5 cellular contexts compared by ENCODE assay signal in the genomic region with DNA sequence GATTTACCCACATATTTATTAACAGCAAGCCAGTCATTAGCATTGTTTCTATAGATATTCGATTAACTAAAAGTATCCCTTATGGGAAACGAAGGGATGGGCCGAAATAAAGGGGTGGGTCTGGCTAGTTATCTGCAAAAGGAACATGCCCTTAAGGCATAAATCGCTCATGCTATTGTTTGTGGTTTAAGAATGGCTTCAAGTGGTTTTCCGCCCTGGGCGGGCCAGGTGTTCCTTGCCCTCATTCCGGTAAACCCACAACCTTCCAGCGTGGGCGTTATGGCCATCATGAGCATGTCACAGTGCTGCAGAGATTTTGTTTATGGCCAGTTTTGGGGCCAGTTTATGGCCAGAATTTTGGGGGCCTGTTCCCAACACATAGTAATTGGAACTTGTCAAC. TPM values are rescaled to one million over a fixed set of nuclear protein-coding genes. Genes with fewer than 3 reads are reported as not detected.
"Had no signal": no experiment of that assay in that cellular context is flagged by ENCODE, and none has a peak within 500 bp of the region (broad histone marks: within the 10 kb centered on the region; RNA-seq: fewer than 3 reads in every experiment).

No MANE protein-coding gene starts in this region.

RNA-seq across cellular contexts. Expression of gene FGFBP1, which starts 22.2 kb away (rescaled TPM):
- total RNA-seq: GM23338, H9 had no signal
- polyA plus RNA-seq: IMR-90 had no signal

RNA-seq across cellular contexts. Expression of gene FGFBP2, which starts 46.6 kb away (rescaled TPM):
- total RNA-seq: H1, H9, HT-29, IMR-90 had no signal
- polyA plus RNA-seq: IMR-90 had no signal
